ENCODE assay signal across 29 cellular contexts in genomic region chr20:15359056-15359455, GRCh38.
A peak's percentile ranks its signal among the peaks of the same experiment; 100 is the strongest.
DNase-seq lines count a peak whose midpoint lies in the region; ATAC-seq and TF ChIP-seq lines count a peak whose summit lies in the region.
"Had no signal": no experiment of that assay in that cellular context is flagged by ENCODE, and none has a peak within 500 bp of the region (broad histone marks: within the 10 kb centered on the region; RNA-seq: fewer than 3 reads in every experiment).

No MANE protein-coding gene starts in this region.

- TF ChIP-seq EP300 in SK-N-SH (IDR thresholded peaks at IDR 0.05; ENCODE audit: borderline replicate concordance in 1 of 2, low read depth in 1 of 2, low read length in 1 of 2): no peak

- POLR2A ChIA-PET in SK-N-SH (lab: Yijun Ruan, JAX): no interaction called here

- H3K79me2 ChIP-seq in SK-N-SH (ENCODE audit: insufficient read depth): no peaks in the 10 kb centered on the region

- H3K4me2 ChIP-seq in SK-N-SH: no peak overlapping the region

- H3K4me1 ChIP-seq in SK-N-SH (ENCODE audit: control insufficient read depth in 1 of 2, insufficient read depth in 2 of 2, low read depth in 1 of 2, low read length in 1 of 2): no peaks in the 10 kb centered on the region; a peak in 1 of 4 replicates
- H3K4me1 ChIP-seq: colonic mucosa, esophagus squamous epithelium had no signal

- H3K9me2 ChIP-seq in SK-N-SH: no peaks in the 10 kb centered on the region

- DNase-seq in DMS53 (lab: John Stamatoyannopoulos, UW) (peak; percentile 23), DMS53 treated with DMSO at 0.1 percent for 48 hours (lab: John Stamatoyannopoulos, UW; ENCODE audit: unreplicated experiment) (no peak), SK-N-SH (no peak), fibroblast of gingiva (ENCODE audit: low read depth) (peak; percentile 2), skeletal muscle cell (ENCODE audit: low read depth) (peak; percentile 20), COLO668 (lab: John Stamatoyannopoulos, UW; ENCODE audit: unreplicated experiment) (no peak), SIG-M5 (lab: John Stamatoyannopoulos, UW) (no peak)
- DNase-seq: activated CD4-positive, alpha-beta T cell treated with anti-CD3 and anti-CD28 coated beads for 48 hours; activated gamma-delta T cell treated with Interleukin-2 at 50 U/mL for 16 hours; activated naive CD8-positive, alpha-beta T cell treated with anti-CD3 and anti-CD28 coated beads, Interleukin-2, amount 50 U/mL, for 24 hours; activated T-cell treated with anti-CD3 and anti-CD28 coated beads, Interleukin-2, amount 50 U/mL, for 24 hours; AML-193; brain microvascular endothelial cell; CD4-positive, alpha-beta memory T cell; colonic mucosa; DMS153; effector memory CD8-positive, alpha-beta T cell; esophagus squamous epithelium; GF-D8; GOT3; head of caudate nucleus; left cardiac atrium; NCI-H1417; NCI-H510A; stimulated activated CD4-positive, alpha-beta T cell treated with anti-CD3 and anti-CD28 coated beads, Interleukin-2, amount 100 ng/mL, for 24 hours; substantia nigra; T-helper 2 cell had no signal

- no peaks in the 10 kb centered on the region for H3K27me3 ChIP-seq in SK-N-SH (ENCODE audit: insufficient read depth)
- H3K27me3 ChIP-seq: brain microvascular endothelial cell, colonic mucosa, esophagus squamous epithelium had no signal

- no peaks in the 10 kb centered on the region for H3K9me3 ChIP-seq in SK-N-SH
- H3K9me3 ChIP-seq: colonic mucosa, esophagus squamous epithelium had no signal

- peak overlapping the region; percentile 52; the same call in 1 of the 2 replicates for H2AFZ ChIP-seq in SK-N-SH (ENCODE audit: low read depth)

- no peak for TF ChIP-seq CTCF in SK-N-SH (IDR thresholded peaks at IDR 0.05)

- H3K9ac ChIP-seq in SK-N-SH: no peak overlapping the region

- no peaks in the 10 kb centered on the region for H3F3A ChIP-seq in SK-N-SH (replicated peaks; ENCODE audit: insufficient read depth)

- no peak overlapping the region for H3K4me3 ChIP-seq in SK-N-SH (ENCODE audit: low read depth in 2 of 2, low read length in 1 of 2)
- H3K4me3 ChIP-seq in skeletal muscle cell (ENCODE audit: low read depth, low read length): no peak overlapping the region
- H3K4me3 ChIP-seq: colonic mucosa, esophagus squamous epithelium had no signal

- 26% methylated on average over 2 of the region's 2 CpGs for WGBS in SK-N-SH (ENCODE audit: low lambda C conversion rate)

- ATAC-seq in HG02884 (IDR thresholded peaks at IDR 0.05; ENCODE audit: unreplicated experiment): no peak
- ATAC-seq: activated naive CD8-positive, alpha-beta T cell treated with anti-CD3 and anti-CD28 coated beads, Interleukin-2, amount 50 U/mL, for 24 hours; effector memory CD8-positive, alpha-beta T cell; left cardiac atrium had no signal

- H4K20me1 ChIP-seq in SK-N-SH (ENCODE audit: insufficient read depth): no peaks in the 10 kb centered on the region

- TF ChIP-seq RAD21 in SK-N-SH (IDR thresholded peaks at IDR 0.05; ENCODE audit: low read length): no peak

- H3K27ac ChIP-seq in SK-N-SH (ENCODE audit: low read depth in 2 of 2, low read length in 1 of 2): no peak overlapping the region; a peak in 1 of 4 replicates
- H3K27ac ChIP-seq: 22Rv1, brain microvascular endothelial cell, colonic mucosa, esophagus squamous epithelium had no signal

- H3K36me3 ChIP-seq in SK-N-SH (replicated peaks in 1 of 2; ENCODE audit: control insufficient read depth in 1 of 2, insufficient read depth in 2 of 2, low read length in 1 of 2): no peaks in the 10 kb centered on the region
- H3K36me3 ChIP-seq: brain microvascular endothelial cell, colonic mucosa, esophagus squamous epithelium had no signal

- CTCF ChIA-PET in SK-N-SH (lab: Yijun Ruan, JAX): no interaction called here

TF ChIP-seq in SK-N-SH, 30 proteins besides CTCF, POLR2A, EP300 and RAD21:
- TF ChIP-seq MXI1 (IDR thresholded peaks at IDR 0.05; ENCODE audit: low read depth, low read length) (no peak), IRF3 (IDR thresholded peaks at IDR 0.05; ENCODE audit: low read depth, low read length) (no peak), FOSL2 (IDR thresholded peaks at IDR 0.05; ENCODE audit: borderline replicate concordance, low read depth) (peak; percentile 50; the same call in 1 of the 2 replicates), SMC3 (IDR thresholded peaks at IDR 0.05; ENCODE audit: low read depth, low read length) (no peak), REST (IDR thresholded peaks at IDR 0.05; ENCODE audit: low read depth, low read length) (no peak), USF1 (IDR thresholded peaks at IDR 0.05; ENCODE audit: borderline replicate concordance, low read depth) (no peak), TAF1 (IDR thresholded peaks at IDR 0.05; ENCODE audit: borderline replicate concordance, low read depth, low read length) (no peak), JUND (IDR thresholded peaks at IDR 0.05) (peak; percentile 40; the same call in 1 of the 2 replicates)

Comparison
In these comparisons a context has a peak if more than half of its experiments do, and no peak if none do; other contexts are left out.
1. DNase-seq: peak in DMS53 (single experiment), fibroblast of gingiva (single experiment) and skeletal muscle cell (single experiment); none in DMS53 treated with DMSO at 0.1 percent for 48 hours (single experiment), SK-N-SH (single experiment), COLO668 (single experiment) and SIG-M5 (single experiment).